Comparison of ENCODE assay signal across 23 cellular contexts in genomic region chr1:9612162-9612845, GRCh38.
"Had no signal": no experiment of that assay in that cellular context is flagged by ENCODE, and none has a peak within 500 bp of the region (broad histone marks: within the 10 kb centered on the region; RNA-seq: fewer than 3 reads in every experiment).

No MANE protein-coding gene starts in this region.

- H3K4me3 ChIP-seq: adrenal gland, MG63, Peyer's patch, SJCRH30 had no signal

- DNase-seq: activated CD4-positive, alpha-beta T cell treated with anti-CD3 and anti-CD28 coated beads for 48 hours; activated CD4-positive, alpha-beta T cell treated with anti-CD3 and anti-CD28 coated beads, Interleukin-2, amount 50 U/mL, for 4 hours; activated CD4-positive, CD25-positive, alpha-beta regulatory T cell treated with anti-CD3 and anti-CD28 coated beads, Interleukin-2, amount 50 U/mL, for 72 hours; activated CD8-positive, alpha-beta memory T cell treated with anti-CD3 and anti-CD28 coated beads, Interleukin-2, amount 50 U/mL, for 48 hours; activated CD8-positive, alpha-beta T cell treated with anti-CD3 and anti-CD28 coated beads, Interleukin-2, amount 10 ng/mL, durations not matched to agents 7 days and 5 days; activated naive CD4-positive, alpha-beta T cell treated with anti-CD3 and anti-CD28 coated beads, Interleukin-2, amount 50 U/mL, for 16 hours; activated naive CD8-positive, alpha-beta T cell treated with anti-CD3 and anti-CD28 coated beads, Interleukin-2, amount 10 ng/mL, durations not matched to agents 7 days and 5 days; activated T-cell treated with anti-CD3 and anti-CD28 coated beads, Interleukin-2, amount 50 U/mL, for 1 hour; adrenal gland; anterior cingulate cortex; MG63; MV-4-11; NCI-H1105; NCI-H1436; NCI-H1694 treated with DMSO at 0.1 percent for 48 hours; NCI-H2029 treated with DMSO at 0.1 percent for 48 hours; NCI-H510A treated with DMSO at 0.1 percent for 48 hours; NCI-H69; NK-92 treated with Interleukin-12 subunit alpha and Interleukin-12 subunit beta, amount 100 ng/mL, for 24 hours; Peyer's patch; Right ventricle myocardium superior had no signal

- H3K27ac ChIP-seq: adrenal gland, Peyer's patch, SJCRH30 had no signal

- H3K9me3 ChIP-seq: adrenal gland, MG63, Peyer's patch, SJCRH30 had no signal

- H3K27me3 ChIP-seq: adrenal gland, MG63, Peyer's patch, SJCRH30 had no signal

- H3K4me1 ChIP-seq: Peyer's patch had no signal

- ATAC-seq: activated CD8-positive, alpha-beta T cell treated with anti-CD3 and anti-CD28 coated beads, Interleukin-2, amount 10 ng/mL, durations not matched to agents 7 days and 5 days; WTC11 had no signal
